ENCODE assay signal across 15 cellular contexts in genomic region chr17:68682913-68683312, GRCh38.
A peak's percentile ranks its signal among the peaks of the same experiment; 100 is the strongest.
DNase-seq lines count a peak whose midpoint lies in the region; ATAC-seq and TF ChIP-seq lines count a peak whose summit lies in the region.
"Had no signal": no experiment of that assay in that cellular context is flagged by ENCODE, and none has a peak within 500 bp of the region (broad histone marks: within the 10 kb centered on the region; RNA-seq: fewer than 3 reads in every experiment).

No MANE protein-coding gene starts in this region.

- ATAC-seq in HG02588 (IDR thresholded peaks at IDR 0.05; ENCODE audit: unreplicated experiment): no peak
- ATAC-seq: CD8-positive, alpha-beta T cell; T-cell had no signal

- TF ChIP-seq CTCF in fibroblast of mammary gland (conservative IDR thresholded peaks at IDR 0.05; ENCODE audit: control insufficient read depth, insufficient read depth, low read depth, low read length): no peak
- TF ChIP-seq CTCF in vagina (IDR thresholded peaks at IDR 0.05): no peak

- H3K4me1 ChIP-seq in vagina: peaks cover 14% of the 10 kb centered on the region
- H3K4me1 ChIP-seq: BE2C had no signal

- H3K4me3 ChIP-seq in fibroblast of mammary gland (ENCODE audit: control insufficient read depth, low read depth, low read length): no peak overlapping the region
- H3K4me3 ChIP-seq in vagina: no peak overlapping the region

- intact Hi-C loops in vagina (cut with DNase I): no loop called here

- peak; percentile 48 for DNase-seq in DMS 273 treated with DMSO at 0.1 percent for 48 hours (lab: John Stamatoyannopoulos, UW)
- peak; percentile 84 for DNase-seq in NCI-H1105 (lab: John Stamatoyannopoulos, UW)
- DNase-seq in NCI-H526 treated with DMSO at 0.1 percent for 48 hours (lab: John Stamatoyannopoulos, UW): peak; percentile 25
- peak; percentile 25 for DNase-seq in fibroblast of mammary gland (ENCODE audit: low read depth)
- no peak for DNase-seq in SHP77 (lab: John Stamatoyannopoulos, UW)
- no peak for DNase-seq in vagina (ENCODE audit: extremely low spot score in 2 of 2)
- DNase-seq: BE2C; CD8-positive, alpha-beta T cell; H9; Kasumi-1; NCI-H1694; NCI-H226; NCI-H82; T-cell had no signal

- no peak overlapping the region for H3K27ac ChIP-seq in vagina

- TF ChIP-seq POLR2A in vagina (IDR thresholded peaks at IDR 0.05): no peak

- no peaks in the 10 kb centered on the region for H3K27me3 ChIP-seq in vagina
- H3K27me3 ChIP-seq: BE2C had no signal

- H3K9me3 ChIP-seq in vagina: no peaks in the 10 kb centered on the region
- H3K9me3 ChIP-seq: BE2C had no signal

- no peaks in the 10 kb centered on the region for H3K36me3 ChIP-seq in vagina
- H3K36me3 ChIP-seq: BE2C had no signal

Comparison
In these comparisons a context has a peak if more than half of its experiments do, and no peak if none do; other contexts are left out.
1. DNase-seq: peak in DMS 273 treated with DMSO at 0.1 percent for 48 hours (single experiment), NCI-H1105 (single experiment), NCI-H526 treated with DMSO at 0.1 percent for 48 hours (single experiment) and fibroblast of mammary gland (single experiment); none in SHP77 (0 of 2) and vagina (0 of 2).